20 cellular contexts compared by ENCODE assay signal in genomic region chr12:66060361-66060907, GRCh38.
A peak's percentile ranks its signal among the peaks of the same experiment; 100 is the strongest.
DNase-seq lines count a peak whose midpoint lies in the region; ATAC-seq and TF ChIP-seq lines count a peak whose summit lies in the region.
"Had no signal": no experiment of that assay in that cellular context is flagged by ENCODE, and none has a peak within 500 bp of the region (broad histone marks: within the 10 kb centered on the region; RNA-seq: fewer than 3 reads in every experiment).

No MANE protein-coding gene starts in this region.

- H3K9me3 Mint-ChIP-seq in WTC11 (no peaks in the 10 kb centered on the region), neural progenitor cell (peaks cover 2% of the 10 kb centered on the region)

- H3K79me1 ChIP-seq in mesenchymal stem cell (replicated peaks; ENCODE audit: low read length, poor library complexity, severe bottlenecking) = no peaks in the 10 kb centered on the region

- no peaks in the 10 kb centered on the region for H3K27me3 Mint-ChIP-seq in WTC11 (ENCODE audit: low read depth)
- peaks cover 5% of the 10 kb centered on the region for H3K27me3 Mint-ChIP-seq in neural progenitor cell (ENCODE audit: insufficient read depth, low read depth)

- peak overlapping the region; percentile 99 for H3K27ac ChIP-seq in A673 (ENCODE audit: low read depth, low read length, poor library complexity, severe bottlenecking)
- H3K27ac ChIP-seq in mesenchymal stem cell (ENCODE audit: low read length, poor library complexity, severe bottlenecking) = no peak overlapping the region
- H3K27ac ChIP-seq in neural progenitor cell = no peak overlapping the region
- no peak overlapping the region for H3K27ac ChIP-seq in Karpas-422 (ENCODE audit: low read length)
- H3K27ac ChIP-seq: 22Rv1 had no signal

- intact Hi-C loops in A673 (cut with micrococcal nuclease; ENCODE audit: unreplicated experiment) = loop anchor here (10.0 kb wide), 1 partner anchor 206 kb away; no protein-coding TSS in a partner anchor

- 6% methylated on average over 2 of the region's 2 CpGs for WGBS in mesenchymal stem cell

- H4K91ac ChIP-seq in mesenchymal stem cell (ENCODE audit: low read length) = no peak overlapping the region

- no peaks in the 10 kb centered on the region for H3F3A ChIP-seq in neural progenitor cell (ENCODE audit: low read depth)

- H3K27me3 ChIP-seq in A673 (replicated peaks; ENCODE audit: insufficient read depth, low read depth, low read length, poor library complexity) (no peaks in the 10 kb centered on the region), mesenchymal stem cell (ENCODE audit: control insufficient read depth in 1 of 2, insufficient read depth in 1 of 2, low read length in 2 of 2) (no peaks in the 10 kb centered on the region), neural progenitor cell (no peaks in the 10 kb centered on the region), Karpas-422 (ENCODE audit: low read length) (no peaks in the 10 kb centered on the region)

- H4K8ac ChIP-seq in mesenchymal stem cell (ENCODE audit: low read length) = no peak overlapping the region

- H3K23ac ChIP-seq in mesenchymal stem cell (ENCODE audit: low read length in 2 of 2) = no peak overlapping the region

- no peak overlapping the region for H3K4me3 Mint-ChIP-seq in WTC11
- no peak overlapping the region for H3K4me3 Mint-ChIP-seq in neural progenitor cell
- H3K4me3 Mint-ChIP-seq: B cell had no signal

- no peak overlapping the region for H2BK12ac ChIP-seq in mesenchymal stem cell (ENCODE audit: low read length in 2 of 2)

- H2BK120ac ChIP-seq in mesenchymal stem cell (ENCODE audit: low read depth, low read length) = no peak overlapping the region

- no peaks in the 10 kb centered on the region for H3K79me2 ChIP-seq in neural progenitor cell (ENCODE audit: low read depth)
- no peaks in the 10 kb centered on the region for H3K79me2 ChIP-seq in Karpas-422 (ENCODE audit: low read length)

- no peak for TF ChIP-seq CTCF in A673 (conservative IDR thresholded peaks at IDR 0.05; ENCODE audit: low read depth, low read length)
- no peak for TF ChIP-seq CTCF in WTC11 (IDR thresholded peaks at IDR 0.05)
- no peak for TF ChIP-seq CTCF in neural progenitor cell (IDR thresholded peaks at IDR 0.05)

- BruUV-seq in A673 (replicated peaks; lab: Mats Ljungman, UMichigan) = no TSS peak

- peak; percentile 43 for ATAC-seq in HG02981 (IDR thresholded peaks at IDR 0.05; ENCODE audit: unreplicated experiment)
- no peak for ATAC-seq in WTC11
- ATAC-seq in HG02885 (IDR thresholded peaks at IDR 0.05; ENCODE audit: poor library complexity, unreplicated experiment) = no peak
- ATAC-seq: PC-3 had no signal

- H3K36me3 Mint-ChIP-seq in WTC11 = no peaks in the 10 kb centered on the region
- no peaks in the 10 kb centered on the region for H3K36me3 Mint-ChIP-seq in neural progenitor cell

- DNase-seq in A673 (ENCODE audit: low spot score) (peak; percentile 56), WTC11 (ENCODE audit: low spot score) (no peak), mesenchymal stem cell (peak; percentile 50), HCEC 1CT (no peak), neural progenitor cell (ENCODE audit: low spot score) (no peak), Karpas-422 (no peak)
- DNase-seq: DMS 273 treated with DMSO at 0.1 percent for 48 hours, H7, NCI-H1105 treated with DMSO at 0.1 percent for 48 hours, NCI-H1694 treated with DMSO at 0.1 percent for 48 hours, NCI-H510A treated with DMSO at 0.1 percent for 48 hours, NCI-H774, PC-3, RPMI8226, SIG-M5, T-helper 1 cell had no signal

- H2BK5ac ChIP-seq in mesenchymal stem cell (ENCODE audit: low read depth, low read length, poor library complexity, severe bottlenecking) = no peak overlapping the region

- peak overlapping the region; percentile 9; the same call in 1 of the 2 replicates for H3K27ac Mint-ChIP-seq in WTC11
- no peak overlapping the region for H3K27ac Mint-ChIP-seq in neural progenitor cell
- H3K27ac Mint-ChIP-seq: B cell had no signal

- H2AFZ ChIP-seq in mesenchymal stem cell (ENCODE audit: low read depth, low read length) (no peak overlapping the region), neural progenitor cell (replicated peaks) (no peak overlapping the region), Karpas-422 (ENCODE audit: low read length) (no peak overlapping the region)

- CTCF ChIA-PET in A673 (lab: Charles Lee) (no interaction called here), WTC11 (lab: Charles Lee) (no interaction called here)

- H3K4me1 ChIP-seq in A673 (ENCODE audit: insufficient read depth, low read length, poor library complexity, severe bottlenecking) (peaks cover 83% of the 10 kb centered on the region), mesenchymal stem cell (ENCODE audit: control insufficient read depth, insufficient read depth, low read depth, low read length) (peaks cover 2% of the 10 kb centered on the region), neural progenitor cell (peaks cover 12% of the 10 kb centered on the region), Karpas-422 (ENCODE audit: low read length) (no peaks in the 10 kb centered on the region)

- H3K18ac ChIP-seq in mesenchymal stem cell (ENCODE audit: low read depth in 1 of 2, low read length in 2 of 2) = peak overlapping the region in 1 of 2 experiments; percentile 9

- no peak overlapping the region for H2AK5ac ChIP-seq in mesenchymal stem cell (ENCODE audit: low read length, severe bottlenecking)

- POLR2A ChIA-PET in A673 (lab: Charles Lee; ENCODE audit: low non-redundant PET) (no interaction called here), WTC11 (lab: Charles Lee) (no interaction called here)

- no peaks in the 10 kb centered on the region for H3K9me3 ChIP-seq in A673 (ENCODE audit: low read depth, low read length, poor library complexity, severe bottlenecking)
- no peaks in the 10 kb centered on the region for H3K9me3 ChIP-seq in mesenchymal stem cell (ENCODE audit: control insufficient read depth, low read length)
- H3K9me3 ChIP-seq in neural progenitor cell (ENCODE audit: low read depth) = no peaks in the 10 kb centered on the region
- H3K9me3 ChIP-seq in Karpas-422 (ENCODE audit: low read length) = no peaks in the 10 kb centered on the region

- H3K4ac ChIP-seq in mesenchymal stem cell (ENCODE audit: low read depth in 1 of 2, low read length in 2 of 2) = no peak overlapping the region

- H3K36me3 ChIP-seq in A673 (ENCODE audit: insufficient read depth, low read length, poor library complexity, severe bottlenecking) (no peaks in the 10 kb centered on the region), mesenchymal stem cell (ENCODE audit: control insufficient read depth in 1 of 2, insufficient read depth in 2 of 2, low read depth in 1 of 2, low read length in 2 of 2) (no peaks in the 10 kb centered on the region), neural progenitor cell (no peaks in the 10 kb centered on the region), Karpas-422 (ENCODE audit: insufficient read depth, low read length) (no peaks in the 10 kb centered on the region)

- no peak overlapping the region for H2BK15ac ChIP-seq in mesenchymal stem cell (ENCODE audit: low read depth, poor library complexity, severe bottlenecking)

- H3K9ac ChIP-seq in mesenchymal stem cell (ENCODE audit: low read length) = no peak overlapping the region
- no peak overlapping the region for H3K9ac ChIP-seq in neural progenitor cell
- no peak overlapping the region for H3K9ac ChIP-seq in Karpas-422 (ENCODE audit: low read length)

- peaks cover 50% of the 10 kb centered on the region for H3K4me1 Mint-ChIP-seq in WTC11
- H3K4me1 Mint-ChIP-seq in neural progenitor cell = peaks cover 58% of the 10 kb centered on the region
- H3K4me1 Mint-ChIP-seq: B cell had no signal

- no peak overlapping the region for H3K4me2 ChIP-seq in mesenchymal stem cell (ENCODE audit: low read length, poor library complexity, severe bottlenecking)
- no peak overlapping the region for H3K4me2 ChIP-seq in neural progenitor cell
- no peak overlapping the region for H3K4me2 ChIP-seq in Karpas-422 (ENCODE audit: low read depth, low read length, poor library complexity, severe bottlenecking)

- H3K9me2 ChIP-seq in Karpas-422 (replicated peaks; ENCODE audit: insufficient read depth, low read length) = no peaks in the 10 kb centered on the region

- H3K4me3 ChIP-seq in A673 (ENCODE audit: low read depth, low read length, poor library complexity, severe bottlenecking) = no peak overlapping the region
- no peak overlapping the region for H3K4me3 ChIP-seq in mesenchymal stem cell (ENCODE audit: insufficient read depth in 1 of 2, low read depth in 1 of 2, low read length in 2 of 2)
- no peak overlapping the region for H3K4me3 ChIP-seq in neural progenitor cell
- H3K4me3 ChIP-seq in Karpas-422 (ENCODE audit: low read length) = no peak overlapping the region

- no peak overlapping the region for H3K14ac ChIP-seq in mesenchymal stem cell (ENCODE audit: low read length in 2 of 2)

- H4K20me1 ChIP-seq in neural progenitor cell (ENCODE audit: low read depth) (no peaks in the 10 kb centered on the region), Karpas-422 (ENCODE audit: insufficient read depth, low read depth, low read length) (no peaks in the 10 kb centered on the region)

TF ChIP-seq in WTC11, 78 proteins besides CTCF, POLR2A, EP300 and RAD21 (continues in another document):
- TF ChIP-seq OVOL2 (CRISPR knock-in tag; IDR thresholded peaks at IDR 0.05; ENCODE audit: borderline replicate concordance) (no peak), CREM (CRISPR knock-in tag; IDR thresholded peaks at IDR 0.05) (no peak), ZNF138 (CRISPR knock-in tag; conservative IDR thresholded peaks at IDR 0.05) (no peak)

Comparison
In these comparisons a context has a peak if more than half of its experiments do, and no peak if none do; other contexts are left out.
1. DNase-seq: peak in A673 (single experiment) and mesenchymal stem cell (single experiment); none in WTC11 (single experiment), HCEC 1CT (single experiment), neural progenitor cell (single experiment) and Karpas-422 (single experiment).